ENCODE assay signal across 8 cellular contexts in genomic region chr4:149264093-149264733, GRCh38.
DNase-seq lines count a peak whose midpoint lies in the region; ATAC-seq and TF ChIP-seq lines count a peak whose summit lies in the region.

No MANE protein-coding gene starts in this region.

- intact Hi-C loops in CD14-positive monocyte (cut with micrococcal nuclease), result loop anchor here in 1 of 2 donors (5.0 kb wide), 1 partner anchor 1207 kb away; no protein-coding TSS in a partner anchor
- intact Hi-C loops in activated CD8-positive, alpha-beta T cell treated with anti-CD3 and anti-CD28 coated beads for 36 hours (cut with micrococcal nuclease), result no loop called here

- H3K27ac Mint-ChIP-seq in CD14-positive monocyte, result no peak overlapping the region
- no peak overlapping the region for H3K27ac Mint-ChIP-seq in activated CD8-positive, alpha-beta T cell treated with anti-CD3 and anti-CD28 coated beads for 36 hours

- no peak overlapping the region for H3K4me3 ChIP-seq in NB4 (ENCODE audit: low read depth, low read length)

- no peaks in the 10 kb centered on the region for H3K27me3 Mint-ChIP-seq in CD14-positive monocyte (ENCODE audit: low read depth in 3 of 3)
- H3K27me3 Mint-ChIP-seq in activated CD8-positive, alpha-beta T cell treated with anti-CD3 and anti-CD28 coated beads for 36 hours, result no peaks in the 10 kb centered on the region

- DNase-seq in CD14-positive monocyte (ENCODE audit: low spot score), result no peak
- DNase-seq in GM13976 (ENCODE audit: low spot score), result no peak
- peak; percentile 55 for DNase-seq in NB4 (ENCODE audit: low read depth)
- DNase-seq in activated CD8-positive, alpha-beta T cell treated with anti-CD3 and anti-CD28 coated beads for 36 hours, result peak; percentile 9
- DNase-seq in iris pigment epithelial cell (ENCODE audit: low read depth), result peak; percentile 60
- DNase-seq in globus pallidus (ENCODE audit: low spot score), result no peak
- DNase-seq in T-helper 9 cell, result no peak

- in situ Hi-C loops in GM13976 (cut with MboI; ENCODE audit: low sequenced_read_pairs, unreplicated experiment), result no loop called here

- H3K36me3 Mint-ChIP-seq in CD14-positive monocyte, result no peaks in the 10 kb centered on the region
- H3K36me3 Mint-ChIP-seq in activated CD8-positive, alpha-beta T cell treated with anti-CD3 and anti-CD28 coated beads for 36 hours (ENCODE audit: low read depth), result no peaks in the 10 kb centered on the region

- no peaks in the 10 kb centered on the region for H3K4me1 Mint-ChIP-seq in CD14-positive monocyte
- H3K4me1 Mint-ChIP-seq in activated CD8-positive, alpha-beta T cell treated with anti-CD3 and anti-CD28 coated beads for 36 hours (ENCODE audit: low read depth), result no peaks in the 10 kb centered on the region

- peak; percentile 87 for ATAC-seq in HG02623 (IDR thresholded peaks at IDR 0.05; ENCODE audit: unreplicated experiment)
- ATAC-seq in activated CD8-positive, alpha-beta T cell treated with anti-CD3 and anti-CD28 coated beads for 36 hours, result peak; percentile 49

- POLR2A ChIA-PET in activated CD8-positive, alpha-beta T cell treated with anti-CD3 and anti-CD28 coated beads for 36 hours (lab: Charles Lee), result no interaction called here

- TF ChIP-seq POLR2A in NB4 (IDR thresholded peaks at IDR 0.05; ENCODE audit: extremely low read depth, insufficient read length), result no peak

- TF ChIP-seq CTCF in CD14-positive monocyte (IDR thresholded peaks at IDR 0.05), result peak; percentile 45
- peak; percentile 54 for TF ChIP-seq CTCF in GM13976 (IDR thresholded peaks at IDR 0.05; ENCODE audit: borderline replicate concordance, control extremely low read depth, extremely low read depth, insufficient read depth, missing control alignments)
- TF ChIP-seq CTCF in NB4 (IDR thresholded peaks at IDR 0.05; ENCODE audit: low read depth, low read length), result peak; percentile 66
- TF ChIP-seq CTCF in activated CD8-positive, alpha-beta T cell treated with anti-CD3 and anti-CD28 coated beads for 36 hours (IDR thresholded peaks at IDR 0.05), result peak; percentile 76

- no peak overlapping the region for H3K4me3 Mint-ChIP-seq in CD14-positive monocyte
- H3K4me3 Mint-ChIP-seq in activated CD8-positive, alpha-beta T cell treated with anti-CD3 and anti-CD28 coated beads for 36 hours, result no peak overlapping the region

- H3K9me3 Mint-ChIP-seq in CD14-positive monocyte, result no peaks in the 10 kb centered on the region
- peaks cover 1% of the 10 kb centered on the region for H3K9me3 Mint-ChIP-seq in activated CD8-positive, alpha-beta T cell treated with anti-CD3 and anti-CD28 coated beads for 36 hours

- CTCF ChIA-PET in activated CD8-positive, alpha-beta T cell treated with anti-CD3 and anti-CD28 coated beads for 36 hours (lab: Charles Lee), result interaction anchor here (0.8 to 1.3 kb wide), 2 partner anchors 23 to 917 kb away, joined by 3 to 5 read pairs; no protein-coding TSS in a partner anchor

Comparison
In these comparisons a context has a peak if more than half of its experiments do, and no peak if none do; other contexts are left out.
1. DNase-seq: peak in NB4 (single experiment), activated CD8-positive, alpha-beta T cell treated with anti-CD3 and anti-CD28 coated beads for 36 hours (single experiment) and iris pigment epithelial cell (single experiment); none in CD14-positive monocyte (single experiment), GM13976 (single experiment), globus pallidus (single experiment) and T-helper 9 cell (single experiment).
2. Peak in every context shown above with its lines, with median percentiles within 50 percentile points of each other: CTCF ChIP-seq.